Comparison of ENCODE assay signal across 12 cellular contexts in genomic region chr2:61995515-61995914, GRCh38.
DNase-seq lines count a peak whose midpoint lies in the region; ATAC-seq, FAIRE-seq and TF ChIP-seq lines count a peak whose summit lies in the region.
"Had no signal": no experiment of that assay in that cellular context is flagged by ENCODE, and none has a peak within 500 bp of the region (broad histone marks: within the 10 kb centered on the region; RNA-seq: fewer than 3 reads in every experiment).

No MANE protein-coding gene starts in this region.

- TF ChIP-seq POLR2A in GM12892 (IDR thresholded peaks at IDR 0.05; ENCODE audit: low read depth, low read length), result no peak

- no peaks in the 10 kb centered on the region for H3K9me2 ChIP-seq in Loucy (replicated peaks; ENCODE audit: low read depth, low read length)

- no peak overlapping the region for H2AFZ ChIP-seq in Loucy (ENCODE audit: low read length)

- no peaks in the 10 kb centered on the region for H3F3A ChIP-seq in Loucy (ENCODE audit: low read depth)

- peak; percentile 63 for ATAC-seq in HG02943 (IDR thresholded peaks at IDR 0.05; ENCODE audit: low read depth, unreplicated experiment)

- peaks cover 41% of the 10 kb centered on the region for H3K4me1 ChIP-seq in Loucy (ENCODE audit: insufficient read depth, low read length, poor library complexity, severe bottlenecking)
- H3K4me1 ChIP-seq: transverse colon had no signal

- peak overlapping the region; percentile 67 for H3K4me2 ChIP-seq in Loucy (ENCODE audit: low read depth, low read length, poor library complexity, severe bottlenecking)

- no peak for DNase-seq in GM12892 (ENCODE audit: insufficient read length)
- peak; percentile 65 for DNase-seq in GM20000 (ENCODE audit: low spot score)
- no peak for DNase-seq in iPS-NIHi11 (ENCODE audit: low spot score)
- no peak for DNase-seq in MG63
- no peak for DNase-seq in nucleus accumbens (lab: John Stamatoyannopoulos, UW)
- no peak for DNase-seq in activated CD8-positive, alpha-beta memory T cell treated with anti-CD3 and anti-CD28 coated beads, Interleukin-2, amount 50 U/mL, for 48 hours
- DNase-seq: activated CD4-positive, alpha-beta T cell treated with anti-CD3 and anti-CD28 coated beads, Interleukin-2, amount 10 ng/mL, durations not matched to agents 24 days and 14 days; NCI-H1105; NCI-H748 treated with DMSO at 0.1 percent for 48 hours; transverse colon had no signal

- H4K20me1 ChIP-seq in Loucy (ENCODE audit: insufficient read depth, low read length, poor library complexity, severe bottlenecking), result no peaks in the 10 kb centered on the region

- FAIRE-seq in GM12892 (lab: Jason Lieb, UNC), result peak; percentile 97

- H3K36me3 ChIP-seq in Loucy (ENCODE audit: insufficient read depth, low read length), result no peaks in the 10 kb centered on the region
- H3K36me3 ChIP-seq in MG63, result no peaks in the 10 kb centered on the region
- H3K36me3 ChIP-seq: transverse colon had no signal

- no peaks in the 10 kb centered on the region for H3K9me3 ChIP-seq in Loucy (ENCODE audit: insufficient read depth, low read depth, low read length)
- no peaks in the 10 kb centered on the region for H3K9me3 ChIP-seq in MG63
- H3K9me3 ChIP-seq: transverse colon had no signal

- H3K27me3 ChIP-seq in Loucy (ENCODE audit: insufficient read depth, low read length, poor library complexity, severe bottlenecking) (no peaks in the 10 kb centered on the region), MG63 (no peaks in the 10 kb centered on the region)
- H3K27me3 ChIP-seq: transverse colon had no signal

- H3K4me3 ChIP-seq in Loucy (ENCODE audit: low read length, poor library complexity, severe bottlenecking), result peak overlapping the region; percentile 40
- no peak overlapping the region for H3K4me3 ChIP-seq in MG63
- H3K4me3 ChIP-seq: transverse colon had no signal

- H3K79me2 ChIP-seq in Loucy (ENCODE audit: insufficient read depth, low read length), result peaks cover 77% of the 10 kb centered on the region

- TF ChIP-seq CTCF in GM20000 (IDR thresholded peaks at IDR 0.05; ENCODE audit: extremely low read depth, missing control alignments) (no peak), Loucy (conservative IDR thresholded peaks at IDR 0.05; ENCODE audit: low read length) (no peak)

- peak overlapping the region; percentile 48 for H3K9ac ChIP-seq in Loucy (ENCODE audit: low read depth, low read length, poor library complexity, severe bottlenecking)
